1 cellular context compared by ENCODE assay signal in genomic region chr21:45430521-45431501, GRCh38.
TF ChIP-seq lines count a peak whose summit lies in the region.

No MANE protein-coding gene starts in this region.

TF ChIP-seq in HepG2, 621 proteins besides CTCF, POLR2A, EP300 and RAD21 (continued from another document and continues in another):
- TF ChIP-seq IRF1 (CRISPR knock-in tag; IDR thresholded peaks at IDR 0.05; ENCODE audit: low read depth): no peak
- peak; percentile 73 for TF ChIP-seq MEF2D (CRISPR knock-in tag; IDR thresholded peaks at IDR 0.05)
- TF ChIP-seq ZNF468 (CRISPR knock-in tag; IDR thresholded peaks at IDR 0.05): no peak
- TF ChIP-seq ISX (CRISPR knock-in tag; conservative IDR thresholded peaks at IDR 0.05): no peak
- TF ChIP-seq ADNP (CRISPR knock-in tag; IDR thresholded peaks at IDR 0.05): no peak; the same call in 1 of the 2 replicates
- no peak for TF ChIP-seq NCOA5 (CRISPR knock-in tag; IDR thresholded peaks at IDR 0.05)
- no peak for TF ChIP-seq ZNF724P (CRISPR knock-in tag; IDR thresholded peaks at IDR 0.05; ENCODE audit: borderline replicate concordance)
- TF ChIP-seq HOXA9 (CRISPR knock-in tag; IDR thresholded peaks at IDR 0.05; ENCODE audit: borderline replicate concordance): no peak; the same call in 1 of the 2 replicates
- no peak for TF ChIP-seq ZNF569 (CRISPR knock-in tag; IDR thresholded peaks at IDR 0.05; ENCODE audit: borderline replicate concordance)
- no peak for TF ChIP-seq TMF1 (CRISPR knock-in tag; IDR thresholded peaks at IDR 0.05; ENCODE audit: low read depth)
- peak; percentile 79; the same call in 1 of the 2 replicates for TF ChIP-seq ZFP82 (CRISPR knock-in tag; IDR thresholded peaks at IDR 0.05; ENCODE audit: borderline replicate concordance)
- no peak for TF ChIP-seq ZNF607 (CRISPR knock-in tag; IDR thresholded peaks at IDR 0.05; ENCODE audit: borderline replicate concordance)
- no peak; the same call in 1 of the 2 replicates for TF ChIP-seq BORCS8-MEF2B (CRISPR knock-in tag; IDR thresholded peaks at IDR 0.05)
- TF ChIP-seq XBP1 (CRISPR knock-in tag; IDR thresholded peaks at IDR 0.05): no peak
- TF ChIP-seq, protein P1, sequence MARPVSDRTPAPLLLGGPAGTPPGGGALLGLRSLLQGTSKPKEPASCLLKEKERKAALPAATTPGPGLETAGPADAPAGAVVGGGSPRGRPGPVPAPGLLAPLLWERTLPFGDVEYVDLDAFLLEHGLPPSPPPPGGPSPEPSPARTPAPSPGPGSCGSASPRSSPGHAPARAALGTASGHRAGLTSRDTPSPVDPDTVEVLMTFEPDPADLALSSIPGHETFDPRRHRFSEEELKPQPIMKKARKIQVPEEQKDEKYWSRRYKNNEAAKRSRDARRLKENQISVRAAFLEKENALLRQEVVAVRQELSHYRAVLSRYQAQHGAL (CRISPR knock-in tag; IDR thresholded peaks at IDR 0.05; ENCODE audit: not compliant biosample characterization): no peak
- TF ChIP-seq, protein P2, sequence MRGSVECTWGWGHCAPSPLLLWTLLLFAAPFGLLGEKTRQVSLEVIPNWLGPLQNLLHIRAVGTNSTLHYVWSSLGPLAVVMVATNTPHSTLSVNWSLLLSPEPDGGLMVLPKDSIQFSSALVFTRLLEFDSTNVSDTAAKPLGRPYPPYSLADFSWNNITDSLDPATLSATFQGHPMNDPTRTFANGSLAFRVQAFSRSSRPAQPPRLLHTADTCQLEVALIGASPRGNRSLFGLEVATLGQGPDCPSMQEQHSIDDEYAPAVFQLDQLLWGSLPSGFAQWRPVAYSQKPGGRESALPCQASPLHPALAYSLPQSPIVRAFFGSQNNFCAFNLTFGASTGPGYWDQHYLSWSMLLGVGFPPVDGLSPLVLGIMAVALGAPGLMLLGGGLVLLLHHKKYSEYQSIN (CRISPR knock-in tag; IDR thresholded peaks at IDR 0.05; ENCODE audit: borderline replicate concordance): no peak
- TF ChIP-seq MAFG (CRISPR knock-in tag; IDR thresholded peaks at IDR 0.05): no peak
- 0 out of 2 replicates have a peak, but pooled peaks have one; percentile 63 for TF ChIP-seq ZNF333 (CRISPR knock-in tag; IDR thresholded peaks at IDR 0.05; ENCODE audit: borderline replicate concordance)
- peak; percentile 38; the same call in 1 of the 2 replicates for TF ChIP-seq ETV5 (CRISPR knock-in tag; IDR thresholded peaks at IDR 0.05; ENCODE audit: borderline replicate concordance)
- 0 out of 2 replicates have a peak, but pooled peaks have one; percentile 24 for TF ChIP-seq HOMEZ (CRISPR knock-in tag; IDR thresholded peaks at IDR 0.05; ENCODE audit: low read depth)
- TF ChIP-seq ZSCAN30 (CRISPR knock-in tag; IDR thresholded peaks at IDR 0.05): no peak
- TF ChIP-seq ZSCAN31 (CRISPR knock-in tag; IDR thresholded peaks at IDR 0.05; ENCODE audit: low read depth): peak; percentile 94
- TF ChIP-seq ZNF646 (CRISPR knock-in tag; IDR thresholded peaks at IDR 0.05): no peak
- no peak for TF ChIP-seq PRDM15 (CRISPR knock-in tag; IDR thresholded peaks at IDR 0.05)
- no peak for TF ChIP-seq ZFP62 (CRISPR knock-in tag; IDR thresholded peaks at IDR 0.05)
- TF ChIP-seq FOXM1 (CRISPR knock-in tag; IDR thresholded peaks at IDR 0.05): no peak
- TF ChIP-seq DPF2 (CRISPR knock-in tag; IDR thresholded peaks at IDR 0.05; ENCODE audit: borderline replicate concordance, low read depth): peak; percentile 84; the same call in 1 of the 2 replicates
- no peak for TF ChIP-seq MLLT10 (CRISPR knock-in tag; IDR thresholded peaks at IDR 0.05)
- TF ChIP-seq NFIB (CRISPR knock-in tag; IDR thresholded peaks at IDR 0.05; ENCODE audit: borderline replicate concordance): no peak
- no peak for TF ChIP-seq ZNF713 (CRISPR knock-in tag; IDR thresholded peaks at IDR 0.05)
- TF ChIP-seq, protein P3, sequence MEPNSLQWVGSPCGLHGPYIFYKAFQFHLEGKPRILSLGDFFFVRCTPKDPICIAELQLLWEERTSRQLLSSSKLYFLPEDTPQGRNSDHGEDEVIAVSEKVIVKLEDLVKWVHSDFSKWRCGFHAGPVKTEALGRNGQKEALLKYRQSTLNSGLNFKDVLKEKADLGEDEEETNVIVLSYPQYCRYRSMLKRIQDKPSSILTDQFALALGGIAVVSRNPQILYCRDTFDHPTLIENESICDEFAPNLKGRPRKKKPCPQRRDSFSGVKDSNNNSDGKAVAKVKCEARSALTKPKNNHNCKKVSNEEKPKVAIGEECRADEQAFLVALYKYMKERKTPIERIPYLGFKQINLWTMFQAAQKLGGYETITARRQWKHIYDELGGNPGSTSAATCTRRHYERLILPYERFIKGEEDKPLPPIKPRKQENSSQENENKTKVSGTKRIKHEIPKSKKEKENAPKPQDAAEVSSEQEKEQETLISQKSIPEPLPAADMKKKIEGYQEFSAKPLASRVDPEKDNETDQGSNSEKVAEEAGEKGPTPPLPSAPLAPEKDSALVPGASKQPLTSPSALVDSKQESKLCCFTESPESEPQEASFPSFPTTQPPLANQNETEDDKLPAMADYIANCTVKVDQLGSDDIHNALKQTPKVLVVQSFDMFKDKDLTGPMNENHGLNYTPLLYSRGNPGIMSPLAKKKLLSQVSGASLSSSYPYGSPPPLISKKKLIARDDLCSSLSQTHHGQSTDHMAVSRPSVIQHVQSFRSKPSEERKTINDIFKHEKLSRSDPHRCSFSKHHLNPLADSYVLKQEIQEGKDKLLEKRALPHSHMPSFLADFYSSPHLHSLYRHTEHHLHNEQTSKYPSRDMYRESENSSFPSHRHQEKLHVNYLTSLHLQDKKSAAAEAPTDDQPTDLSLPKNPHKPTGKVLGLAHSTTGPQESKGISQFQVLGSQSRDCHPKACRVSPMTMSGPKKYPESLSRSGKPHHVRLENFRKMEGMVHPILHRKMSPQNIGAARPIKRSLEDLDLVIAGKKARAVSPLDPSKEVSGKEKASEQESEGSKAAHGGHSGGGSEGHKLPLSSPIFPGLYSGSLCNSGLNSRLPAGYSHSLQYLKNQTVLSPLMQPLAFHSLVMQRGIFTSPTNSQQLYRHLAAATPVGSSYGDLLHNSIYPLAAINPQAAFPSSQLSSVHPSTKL (CRISPR knock-in tag; IDR thresholded peaks at IDR 0.05): peak; percentile 80
- no peak for TF ChIP-seq CEBPZ (IDR thresholded peaks at IDR 0.05; ENCODE audit: low read length)
- TF ChIP-seq SMAD1 (CRISPR knock-in tag; IDR thresholded peaks at IDR 0.05; ENCODE audit: borderline replicate concordance, low read depth): no peak; the same call in 1 of the 2 replicates
- peak; percentile 51; the same call in 1 of the 2 replicates for TF ChIP-seq MIER3 (CRISPR knock-in tag; IDR thresholded peaks at IDR 0.05; ENCODE audit: borderline replicate concordance)
- TF ChIP-seq HNRNPL (IDR thresholded peaks at IDR 0.05; ENCODE audit: low read depth, low read length): 0 out of 2 replicates have a peak, but pooled peaks have one; percentile 47
- TF ChIP-seq KDM2A (CRISPR knock-in tag; IDR thresholded peaks at IDR 0.05; ENCODE audit: borderline replicate concordance, low read depth): peak; percentile 58; the same call in 1 of the 2 replicates
